ENCODE assay signal across 8 cellular contexts in the genomic region with DNA sequence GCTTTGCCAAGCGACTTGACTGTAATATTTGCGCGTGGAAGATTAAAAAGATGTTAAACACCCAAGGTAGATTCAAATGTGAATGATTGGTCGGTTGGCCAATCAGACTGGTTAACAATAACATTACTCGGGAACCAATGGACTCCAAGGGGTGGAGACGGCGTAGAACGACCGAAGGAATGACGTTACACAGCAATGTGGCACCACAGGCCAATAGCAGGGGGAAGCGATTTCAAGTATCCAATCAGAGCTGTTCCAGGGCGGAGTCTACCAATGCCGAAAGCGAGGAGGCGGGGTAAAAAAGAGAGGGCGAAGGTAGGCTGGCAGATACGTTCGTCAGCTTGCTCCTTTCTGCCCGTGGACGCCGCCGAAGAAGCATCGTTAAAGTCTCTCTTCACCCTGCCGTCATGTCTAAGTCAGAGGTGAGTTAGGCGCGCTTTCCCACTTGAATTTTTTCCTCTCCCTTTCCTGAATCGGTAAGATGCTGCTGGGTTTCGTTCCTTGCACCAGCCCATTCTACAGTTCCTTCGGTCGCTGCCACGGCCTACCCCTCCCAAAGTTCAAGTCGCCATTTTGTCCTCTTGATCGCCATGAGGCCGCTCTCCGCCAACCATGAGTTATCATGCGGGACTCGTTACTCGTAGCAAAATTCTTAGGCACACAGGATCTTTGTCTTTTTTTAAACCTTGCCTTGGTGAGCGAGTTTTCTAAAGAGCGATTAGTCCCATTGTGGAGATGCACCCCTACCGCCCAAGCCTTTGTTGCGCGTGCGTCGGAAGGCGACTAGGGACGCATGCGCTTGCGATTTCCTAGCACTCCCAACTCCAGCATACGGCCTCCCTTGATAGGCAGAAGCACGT. TPM values are rescaled to one million over a fixed set of nuclear protein-coding genes. Genes with fewer than 3 reads are reported as not detected.
DNase-seq lines count a peak whose midpoint lies in the region; ATAC-seq and TF ChIP-seq lines count a peak whose summit lies in the region.

TSS of gene HNRNPA1 (plus strand) at position 326 of the 860 bp plus-strand sequence. CDS start at position 408, 82 bp downstream.

- peak within 1 kb of the TSS; percentile 75 for H4K8ac ChIP-seq in trophoblast cell (ENCODE audit: low read depth, low read length)

- peak within 1 kb of the TSS; percentile 83 for H3K4me3 ChIP-seq in GM12875 (ENCODE audit: low read depth, low read length)
- H3K4me3 ChIP-seq in trophoblast cell (ENCODE audit: low read depth, low read length) = peak within 1 kb of the TSS; percentile 87
- peak within 1 kb of the TSS; percentile 54 to 90 (median 77) for H3K4me3 ChIP-seq in transverse colon

- in situ Hi-C loops in transverse colon (cut with MboI; ENCODE audit: low pct_ligation_motif_present in 1 of 4, low pct_unique_long_range_greater_than_20kb in 1 of 4, low sequenced_read_pairs in 3 of 4) = no loop called here

- DNase-seq in NCI-H1417 treated with DMSO at 0.1 percent for 48 hours (lab: John Stamatoyannopoulos, UW) (peak; percentile 100), SW480 (ENCODE audit: low spot score) (peak; percentile 100), cardiac septum (ENCODE audit: low spot score) (peak; percentile 97), trophoblast cell (peak; percentile 98 to 99), transverse colon (peak; percentile 97)

- no peak within 1 kb of the TSS for H2BK12ac ChIP-seq in trophoblast cell (ENCODE audit: low read length)

- H2BK5ac ChIP-seq in trophoblast cell (ENCODE audit: low read depth, low read length, poor library complexity) = peak within 1 kb of the TSS; percentile 81

- peak within 1 kb of the TSS; percentile 62 for H2AK5ac ChIP-seq in trophoblast cell (ENCODE audit: low read length)

- H3K14ac ChIP-seq in trophoblast cell (ENCODE audit: low read length) = peak within 1 kb of the TSS; percentile 82

- ATAC-seq in HG02763 (IDR thresholded peaks at IDR 0.05; ENCODE audit: unreplicated experiment) = peak; percentile 85

- 0 to 1% (median 1%) methylated on average over 51 of the region's 51 CpGs for WGBS in adipose tissue, 3 donors
- WGBS in trophoblast cell (ENCODE audit: extremely low coverage, insufficient coverage, insufficient read length) = no CpG with 5 or more reads among the region's 51 CpGs
- 1% methylated on average over 18 to 51 of the region's 51 CpGs for WGBS in transverse colon (ENCODE audit: low coverage in 1 of 2), 2 donors

- H3K18ac ChIP-seq in trophoblast cell (ENCODE audit: low read length) = peak within 1 kb of the TSS; percentile 50

- H4K12ac ChIP-seq in trophoblast cell (ENCODE audit: low read depth, low read length) = peak within 1 kb of the TSS; percentile 61

- H3K27ac ChIP-seq in adipose tissue (ENCODE audit: low read depth, low read length) = peak within 1 kb of the TSS; percentile 97
- peak within 1 kb of the TSS; percentile 89 for H3K27ac ChIP-seq in trophoblast cell (ENCODE audit: low read depth, low read length)
- peak within 1 kb of the TSS; percentile 86 to 95 (median 92) for H3K27ac ChIP-seq in transverse colon

- intact Hi-C loops in cardiac septum (cut with DNase I) = loop anchor here (5.0 kb wide), 2 partner anchors 42 to 82 kb away; partner anchors contain the start of gene GPR84
- intact Hi-C loops in transverse colon (cut with DNase I; ENCODE audit: low total_unique reads) = no loop called here

- H3K4ac ChIP-seq in trophoblast cell (ENCODE audit: low read depth, low read length) = peak within 1 kb of the TSS; percentile 89

- H3K79me1 ChIP-seq in trophoblast cell (ENCODE audit: low read length) = peaks cover 13% of the 10 kb centered on the region

- no peaks in the 10 kb centered on the region for H3K9me3 ChIP-seq in trophoblast cell (ENCODE audit: insufficient read depth, low read depth, low read length)
- H3K9me3 ChIP-seq in transverse colon = no peaks in the 10 kb centered on the region

- peak within 1 kb of the TSS; percentile 64 for H2AFZ ChIP-seq in trophoblast cell (ENCODE audit: insufficient read depth, low read length, poor library complexity)

- no peak for TF ChIP-seq EP300 in transverse colon (IDR thresholded peaks at IDR 0.05; ENCODE audit: low read depth)

- H3K4me2 ChIP-seq in trophoblast cell (ENCODE audit: low read length) = peak within 1 kb of the TSS; percentile 70

- H3K4me1 ChIP-seq in trophoblast cell (ENCODE audit: control insufficient read depth in 1 of 2, insufficient read depth in 2 of 2, low read length in 2 of 2) (peaks cover 4 to 15% of the 10 kb centered on the region in 2 experiments), transverse colon (peaks cover 49 to 62% (median 56%) of the 10 kb centered on the region in 4 donors)

- H3K36me3 ChIP-seq in trophoblast cell (ENCODE audit: control insufficient read depth in 1 of 2, insufficient read depth in 2 of 2, low read length in 2 of 2) (peaks cover 12 to 27% of the 10 kb centered on the region in 2 experiments), transverse colon (peaks cover 0 to 25% (median 11%) of the 10 kb centered on the region in 4 donors)

- TF ChIP-seq POLR2A in transverse colon (IDR thresholded peaks at IDR 0.05) = peak; percentile 99

- no peak within 1 kb of the TSS for H3K23ac ChIP-seq in trophoblast cell (ENCODE audit: low read length)

- H3K27me3 ChIP-seq in trophoblast cell (ENCODE audit: insufficient read depth, low read length) = no peaks in the 10 kb centered on the region
- no peaks in the 10 kb centered on the region for H3K27me3 ChIP-seq in transverse colon

- peaks cover 18% of the 10 kb centered on the region for H3K79me2 ChIP-seq in trophoblast cell (ENCODE audit: control insufficient read depth, insufficient read depth, low read length, poor library complexity)

- TF ChIP-seq CTCF in GM12875 (IDR thresholded peaks at IDR 0.05; ENCODE audit: borderline replicate concordance, insufficient read depth, low read depth, low read length) = no peak
- TF ChIP-seq CTCF in transverse colon (IDR thresholded peaks at IDR 0.05) = peak in 1 of 5 experiments; percentile 28

- H2BK120ac ChIP-seq in trophoblast cell (ENCODE audit: insufficient read depth, low read length, poor library complexity) = peak within 1 kb of the TSS; percentile 27

- peak within 1 kb of the TSS; percentile 68 for H4K91ac ChIP-seq in trophoblast cell (ENCODE audit: low read depth, low read length)

- peak within 1 kb of the TSS; percentile 96 for H3K9ac ChIP-seq in trophoblast cell (ENCODE audit: low read length)

RNA-seq across cellular contexts. Expression of gene HNRNPA1, which starts in this region (rescaled TPM):
- 1,000 to 10,000 TPM in 2 of 3 donors, 100 to 1,000 TPM in 1; 617 to 1,512 (median 1,057) TPM for polyA plus RNA-seq in adipose tissue
- total RNA-seq in cardiac septum = 439 TPM
- 1,483 and 1,624 TPM in 2 replicates for polyA plus RNA-seq in trophoblast cell (2013)
- total RNA-seq in transverse colon = 100 to 1,000 TPM; 104 to 747 (median 326) TPM

Comparison
In these comparisons a context has a peak if more than half of its experiments do, and no peak if none do; other contexts are left out.
1. Peak in every context shown above with its lines: DNase-seq, ATAC-seq, H3K4me3 ChIP-seq and H3K27ac ChIP-seq.